In genomic region chr4:183175631-183176232, GRCh38 we compare ENCODE assay signal across 14 cellular contexts.
A peak's percentile ranks its signal among the peaks of the same experiment; 100 is the strongest.
DNase-seq lines count a peak whose midpoint lies in the region; ATAC-seq and TF ChIP-seq lines count a peak whose summit lies in the region.
"Had no signal": no experiment of that assay in that cellular context is flagged by ENCODE, and none has a peak within 500 bp of the region (broad histone marks: within the 10 kb centered on the region; RNA-seq: fewer than 3 reads in every experiment).

No MANE protein-coding gene starts in this region.

- no peak for TF ChIP-seq CTCF in left ventricle myocardium inferior (IDR thresholded peaks at IDR 0.05; ENCODE audit: borderline replicate concordance)
- no peak for TF ChIP-seq CTCF in RWPE2 (IDR thresholded peaks at IDR 0.05; ENCODE audit: poor library complexity, severe bottlenecking)
- no peak for TF ChIP-seq CTCF in foreskin fibroblast (IDR thresholded peaks at IDR 0.05; ENCODE audit: low read depth, low read length)
- no peak for TF ChIP-seq CTCF in thyroid gland (IDR thresholded peaks at IDR 0.05)

- no peak overlapping the region for H3K4me3 Mint-ChIP-seq in activated T-cell treated with anti-CD3 and anti-CD28 coated beads, Interleukin-2, amount 50 U/mL, for 4 hours
- H3K4me3 Mint-ChIP-seq: activated T-cell treated with anti-CD3 and anti-CD28 coated beads, Interleukin-2, amount 50 U/mL, for 24 hours had no signal

- H3K36me3 Mint-ChIP-seq in activated T-cell treated with anti-CD3 and anti-CD28 coated beads, Interleukin-2, amount 50 U/mL, for 4 hours (ENCODE audit: insufficient read depth), result no peaks in the 10 kb centered on the region

- no peak for DNase-seq in left ventricle myocardium inferior
- no peak for DNase-seq in right cardiac atrium
- DNase-seq in RWPE2 (ENCODE audit: low spot score), result no peak
- peak; percentile 42 to 68 for DNase-seq in foreskin fibroblast
- DNase-seq in thyroid gland, result peak in 1 of 2 donors; percentile 37
- no peak for DNase-seq in OCI-M1 (lab: John Stamatoyannopoulos, UW)
- no peak for DNase-seq in GDM1 (lab: John Stamatoyannopoulos, UW)
- no peak for DNase-seq in activated T-cell treated with anti-CD3 and anti-CD28 coated beads, Interleukin-2, amount 50 U/mL, for 4 hours
- DNase-seq: activated CD4-positive, alpha-beta T cell treated with anti-CD3 and anti-CD28 coated beads for 1 hour; activated T-cell treated with anti-CD3 and anti-CD28 coated beads, Interleukin-2, amount 50 U/mL, for 24 hours; adrenal gland; DMS153; stimulated activated CD4-positive, alpha-beta T cell treated with anti-CD3 and anti-CD28 coated beads, Interleukin-15, amount 100 ng/mL, for 24 hours; substantia nigra had no signal

- intact Hi-C loops in left ventricle myocardium inferior (cut with micrococcal nuclease) (no loop called here), right cardiac atrium (cut with DNase I) (no loop called here), thyroid gland (cut with DNase I) (no loop called here)

- H3K4me3 ChIP-seq in left ventricle myocardium inferior, result peak overlapping the region; percentile 5
- no peak overlapping the region for H3K4me3 ChIP-seq in right cardiac atrium (ENCODE audit: low read length)
- H3K4me3 ChIP-seq in RWPE2 (ENCODE audit: severe bottlenecking), result no peak overlapping the region
- no peak overlapping the region for H3K4me3 ChIP-seq in foreskin fibroblast (ENCODE audit: low read depth in 1 of 2, low read length in 2 of 2)
- no peak overlapping the region for H3K4me3 ChIP-seq in thyroid gland (replicated peaks in 1 of 3)
- H3K4me3 ChIP-seq: adrenal gland had no signal

- TF ChIP-seq POLR2A in thyroid gland (IDR thresholded peaks at IDR 0.05), result no peak

- H3K4me1 Mint-ChIP-seq in activated T-cell treated with anti-CD3 and anti-CD28 coated beads, Interleukin-2, amount 50 U/mL, for 4 hours (ENCODE audit: low read depth), result peaks cover 2% of the 10 kb centered on the region

- peaks cover 67% of the 10 kb centered on the region for H3K4me1 ChIP-seq in left ventricle myocardium inferior
- H3K4me1 ChIP-seq in right cardiac atrium (ENCODE audit: control insufficient read depth, insufficient read depth, low read length), result peaks cover 7% of the 10 kb centered on the region
- peaks cover 35% of the 10 kb centered on the region for H3K4me1 ChIP-seq in RWPE2 (ENCODE audit: insufficient read depth, poor library complexity, severe bottlenecking)
- H3K4me1 ChIP-seq in thyroid gland, result peaks cover 43 to 48% of the 10 kb centered on the region in 2 donors
- H3K4me1 ChIP-seq: adrenal gland had no signal

- no peaks in the 10 kb centered on the region for H3K36me3 ChIP-seq in left ventricle myocardium inferior
- no peaks in the 10 kb centered on the region for H3K36me3 ChIP-seq in RWPE2 (ENCODE audit: low read depth)
- H3K36me3 ChIP-seq in thyroid gland, result no peaks in the 10 kb centered on the region
- H3K36me3 ChIP-seq: adrenal gland had no signal

- WGBS in right cardiac atrium, result 51% methylated on average over 5 of the region's 5 CpGs
- 32 to 40% methylated on average over 5 of the region's 5 CpGs for WGBS in thyroid gland, 2 donors

- H3K27ac ChIP-seq in left ventricle myocardium inferior (replicated peaks) (peak overlapping the region; percentile 48), right cardiac atrium (ENCODE audit: low read length) (no peak overlapping the region), RWPE2 (ENCODE audit: poor library complexity, severe bottlenecking) (peak overlapping the region; percentile 37), thyroid gland (peak overlapping the region in 2 of 3 donors; percentile 26 to 69)
- H3K27ac ChIP-seq: adrenal gland had no signal

- ATAC-seq in right cardiac atrium (no peak), RWPE2 (ENCODE audit: low read depth) (peak; percentile 66)
- no peak for ATAC-seq in activated T-cell treated with anti-CD3 and anti-CD28 coated beads, Interleukin-2, amount 50 U/mL, for 4 hours

- H3K9me3 Mint-ChIP-seq in activated T-cell treated with anti-CD3 and anti-CD28 coated beads, Interleukin-2, amount 50 U/mL, for 4 hours, result no peaks in the 10 kb centered on the region
- H3K9me3 Mint-ChIP-seq: activated T-cell treated with anti-CD3 and anti-CD28 coated beads, Interleukin-2, amount 50 U/mL, for 24 hours had no signal

- H3K9me3 ChIP-seq in left ventricle myocardium inferior (replicated peaks) (no peaks in the 10 kb centered on the region), right cardiac atrium (ENCODE audit: control insufficient read depth, low read length) (no peaks in the 10 kb centered on the region), RWPE2 (ENCODE audit: severe bottlenecking) (no peaks in the 10 kb centered on the region), thyroid gland (no peaks in the 10 kb centered on the region)
- H3K9me3 ChIP-seq: adrenal gland had no signal

- no peaks in the 10 kb centered on the region for H3K27me3 ChIP-seq in left ventricle myocardium inferior (ENCODE audit: low read depth)
- H3K27me3 ChIP-seq in right cardiac atrium (ENCODE audit: control insufficient read depth, insufficient read depth), result no peaks in the 10 kb centered on the region
- no peaks in the 10 kb centered on the region for H3K27me3 ChIP-seq in RWPE2 (ENCODE audit: insufficient read depth, poor library complexity, severe bottlenecking)
- H3K27me3 ChIP-seq in thyroid gland, result no peaks in the 10 kb centered on the region
- H3K27me3 ChIP-seq: adrenal gland had no signal

- peaks cover 2% of the 10 kb centered on the region for H3K27me3 Mint-ChIP-seq in activated T-cell treated with anti-CD3 and anti-CD28 coated beads, Interleukin-2, amount 50 U/mL, for 4 hours (ENCODE audit: low read depth)

Comparison
In these comparisons a context has a peak if more than half of its experiments do, and no peak if none do; other contexts are left out.
1. DNase-seq: peak in foreskin fibroblast (2 of 2); none in left ventricle myocardium inferior (single experiment), right cardiac atrium (0 of 3), RWPE2 (single experiment), OCI-M1 (single experiment), GDM1 (single experiment) and activated T-cell treated with anti-CD3 and anti-CD28 coated beads, Interleukin-2, amount 50 U/mL, for 4 hours (single experiment).